In genomic region chr4:145566767-145567166, GRCh38 we compare ENCODE assay signal across 25 cellular contexts.
"Had no signal": no experiment of that assay in that cellular context is flagged by ENCODE, and none has a peak within 500 bp of the region (broad histone marks: within the 10 kb centered on the region; RNA-seq: fewer than 3 reads in every experiment).

No MANE protein-coding gene starts in this region.

- H3K4me1 Mint-ChIP-seq: activated CD4-positive, alpha-beta T cell treated with anti-CD3 and anti-CD28 coated beads for 36 hours; activated T-helper 17 cell treated with anti-CD3 and anti-CD28 coated beads, Interleukin-2, amount 50 U/mL, for 72 hours; mesothelial cell of epicardium; naive thymus-derived CD8-positive, alpha-beta T cell had no signal

- DNase-seq: activated CD4-positive, alpha-beta T cell treated with anti-CD3 and anti-CD28 coated beads for 36 hours; activated CD4-positive, alpha-beta T cell treated with anti-CD3 and anti-CD28 coated beads, Interleukin-2, amount 50 U/mL, for 4 hours; activated CD8-positive, alpha-beta memory T cell treated with anti-CD3 and anti-CD28 coated beads for 24 hours; activated CD8-positive, alpha-beta memory T cell treated with anti-CD3 and anti-CD28 coated beads, Interleukin-2, amount 50 U/mL, for 4 hours; activated T-cell treated with anti-CD3 and anti-CD28 coated beads, Interleukin-2, amount 50 U/mL, for 24 hours; brain microvascular endothelial cell; effector CD4-positive, alpha-beta T cell; foreskin keratinocyte; kidney glomerular epithelial cell; naive thymus-derived CD8-positive, alpha-beta T cell; ovary; spleen; stimulated activated CD4-positive, alpha-beta T cell treated with anti-CD3 and anti-CD28 coated beads, Interleukin-4, amount 100 ng/mL, for 1 hour; stimulated activated naive CD4-positive, alpha-beta T cell; testis had no signal

- H3K4me2 ChIP-seq: hepatocyte had no signal

- H3K27ac ChIP-seq: ascending aorta, brain microvascular endothelial cell, foreskin keratinocyte, hepatocyte, left lung, ovary, prostate gland, spleen, testis had no signal

- H3K36me3 ChIP-seq: ascending aorta, brain microvascular endothelial cell, left lung, ovary, prostate gland, spleen had no signal

- H2AFZ ChIP-seq: hepatocyte had no signal

- H3K27me3 Mint-ChIP-seq: dendritic cell treated with granulocyte-macrophage colony-stimulating factor and Interleukin-4, amounts not matched to agents 40 ng/mL and 50 ng/mL, for 4 days; type B pancreatic cell had no signal

- H3K27me3 ChIP-seq: ascending aorta, brain microvascular endothelial cell, hepatocyte, left lung, ovary, spleen, testis had no signal

- H3K4me1 ChIP-seq: ascending aorta, foreskin keratinocyte, left lung, prostate gland, spleen, testis had no signal

- ATAC-seq: activated CD4-positive, alpha-beta T cell treated with anti-CD3 and anti-CD28 coated beads for 36 hours; activated naive CD4-positive, alpha-beta T cell treated with anti-CD3 and anti-CD28 coated beads, Interleukin-2, amount 50 U/mL, for 72 hours; activated T-helper 17 cell treated with anti-CD3 and anti-CD28 coated beads, Interleukin-2, amount 50 U/mL, for 72 hours; foreskin keratinocyte; left lung; naive thymus-derived CD8-positive, alpha-beta T cell had no signal

- H3K79me2 ChIP-seq: hepatocyte had no signal

- H3K4me3 ChIP-seq: ascending aorta, hepatocyte, left lung, lung, ovary, prostate gland, spleen, testis had no signal

- H3K27ac Mint-ChIP-seq: activated CD4-positive, alpha-beta T cell treated with anti-CD3 and anti-CD28 coated beads for 36 hours; activated naive CD4-positive, alpha-beta T cell treated with anti-CD3 and anti-CD28 coated beads, Interleukin-2, amount 50 U/mL, for 72 hours; activated T-cell treated with anti-CD3 and anti-CD28 coated beads, Interleukin-2, amount 50 U/mL, for 24 hours; activated T-helper 17 cell treated with anti-CD3 and anti-CD28 coated beads, Interleukin-2, amount 50 U/mL, for 72 hours; dendritic cell treated with granulocyte-macrophage colony-stimulating factor and Interleukin-4, amounts not matched to agents 40 ng/mL and 50 ng/mL, for 4 days; mesothelial cell of epicardium; naive thymus-derived CD8-positive, alpha-beta T cell; type B pancreatic cell had no signal

- H3K9me3 ChIP-seq: ascending aorta, prostate gland, testis had no signal

- H3K4me3 Mint-ChIP-seq: activated CD4-positive, alpha-beta T cell treated with anti-CD3 and anti-CD28 coated beads for 36 hours; activated T-cell treated with anti-CD3 and anti-CD28 coated beads, Interleukin-2, amount 50 U/mL, for 24 hours; activated T-helper 17 cell treated with anti-CD3 and anti-CD28 coated beads, Interleukin-2, amount 50 U/mL, for 72 hours; dendritic cell treated with granulocyte-macrophage colony-stimulating factor and Interleukin-4, amounts not matched to agents 40 ng/mL and 50 ng/mL, for 4 days; mesothelial cell of epicardium; naive thymus-derived CD8-positive, alpha-beta T cell; type B pancreatic cell had no signal
